In genomic region chr11:92750794-92751193, GRCh38 we compare ENCODE assay signal across 26 cellular contexts.
"Had no signal": no experiment of that assay in that cellular context is flagged by ENCODE, and none has a peak within 500 bp of the region (broad histone marks: within the 10 kb centered on the region; RNA-seq: fewer than 3 reads in every experiment).

No MANE protein-coding gene starts in this region.

- H3K4me2 ChIP-seq: SK-N-SH had no signal

- H3K27ac Mint-ChIP-seq: activated CD4-positive, alpha-beta T cell treated with anti-CD3 and anti-CD28 coated beads, Interleukin-2, amount 10 ng/mL, durations not matched to agents 24 days and 14 days; activated CD8-positive, alpha-beta T cell treated with anti-CD3 and anti-CD28 coated beads for 36 hours; activated naive CD8-positive, alpha-beta T cell treated with anti-CD3 and anti-CD28 coated beads for 36 hours; activated T-cell treated with anti-CD3 and anti-CD28 coated beads, Interleukin-2, amount 50 U/mL, for 72 hours; activated T-helper 17 cell treated with anti-CD3 and anti-CD28 coated beads, Interleukin-2, amount 50 U/mL, for 72 hours; T-helper 1 cell treated with Interleukin-12 subunit alpha and Interleukin-12 subunit beta and Interleukin-4 antibody, amounts not matched to agents 30 μg/mL and 1 μg/mL, for 36 hours; T-helper 2 cell treated with Interferon-gamma antibody and Interleukin-4, amounts not matched to agents 5 μg/mL and 100 μg/mL, for 36 hours had no signal

- DNase-seq: activated CD4-positive, alpha-beta T cell treated with anti-CD3 and anti-CD28 coated beads, Interleukin-2, amount 10 ng/mL, durations not matched to agents 24 days and 14 days; activated CD4-positive, alpha-beta T cell treated with anti-CD3 and anti-CD28 coated beads, Interleukin-2, amount 50 U/mL, for 4 hours; activated CD8-positive, alpha-beta T cell treated with anti-CD3 and anti-CD28 coated beads for 36 hours; activated effector memory CD4-positive, alpha-beta T cell treated with anti-CD3 and anti-CD28 coated beads, Interleukin-2, amount 50 U/mL, for 16 hours; activated naive CD4-positive, alpha-beta T cell; activated naive CD4-positive, alpha-beta T cell treated with anti-CD3 and anti-CD28 coated beads, Interleukin-2, amount 50 U/mL, for 16 hours; activated naive CD8-positive, alpha-beta T cell treated with anti-CD3 and anti-CD28 coated beads for 36 hours; activated T-cell treated with anti-CD3 and anti-CD28 coated beads, Interleukin-2, amount 50 U/mL, for 1 hour; activated T-cell treated with anti-CD3 and anti-CD28 coated beads, Interleukin-2, amount 50 U/mL, for 72 hours; amygdala; central memory CD4-positive, alpha-beta T cell; NCI-H1092 treated with DMSO at 0.1 percent for 48 hours; NCI-H1417; NCI-H1930; NCI-H2107; NCI-H510A; NCI-H526; NK-92 treated with Interleukin-12 subunit alpha and Interleukin-12 subunit beta, amount 100 ng/mL, for 24 hours; SHP77; SK-N-SH had no signal

- ATAC-seq: activated CD8-positive, alpha-beta T cell treated with anti-CD3 and anti-CD28 coated beads for 36 hours; activated T-cell treated with anti-CD3 and anti-CD28 coated beads, Interleukin-2, amount 50 U/mL, for 72 hours; activated T-helper 17 cell treated with anti-CD3 and anti-CD28 coated beads, Interleukin-2, amount 50 U/mL, for 72 hours; K562 had no signal

- H3K9me3 ChIP-seq: ascending aorta, SJSA1, SK-N-SH had no signal

- H3K4me1 Mint-ChIP-seq: activated CD4-positive, alpha-beta T cell treated with anti-CD3 and anti-CD28 coated beads, Interleukin-2, amount 10 ng/mL, durations not matched to agents 24 days and 14 days; activated naive CD8-positive, alpha-beta T cell treated with anti-CD3 and anti-CD28 coated beads for 36 hours; activated T-helper 17 cell treated with anti-CD3 and anti-CD28 coated beads, Interleukin-2, amount 50 U/mL, for 72 hours had no signal

- H3K27me3 ChIP-seq: ascending aorta, SJSA1 had no signal

- H3K36me3 Mint-ChIP-seq: activated naive CD8-positive, alpha-beta T cell treated with anti-CD3 and anti-CD28 coated beads for 36 hours had no signal

- H3K27ac ChIP-seq: ascending aorta, SJSA1 had no signal

- H3K9me3 Mint-ChIP-seq: activated CD4-positive, alpha-beta T cell treated with anti-CD3 and anti-CD28 coated beads, Interleukin-2, amount 10 ng/mL, durations not matched to agents 24 days and 14 days; activated CD8-positive, alpha-beta T cell treated with anti-CD3 and anti-CD28 coated beads for 36 hours; activated naive CD8-positive, alpha-beta T cell treated with anti-CD3 and anti-CD28 coated beads for 36 hours; T-helper 1 cell treated with Interleukin-12 subunit alpha and Interleukin-12 subunit beta and Interleukin-4 antibody, amounts not matched to agents 30 μg/mL and 1 μg/mL, for 36 hours; T-helper 2 cell treated with Interferon-gamma antibody and Interleukin-4, amounts not matched to agents 5 μg/mL and 100 μg/mL, for 36 hours had no signal

- H3K4me3 Mint-ChIP-seq: activated CD4-positive, alpha-beta T cell treated with anti-CD3 and anti-CD28 coated beads, Interleukin-2, amount 10 ng/mL, durations not matched to agents 24 days and 14 days; activated CD8-positive, alpha-beta T cell treated with anti-CD3 and anti-CD28 coated beads for 36 hours; activated naive CD8-positive, alpha-beta T cell treated with anti-CD3 and anti-CD28 coated beads for 36 hours; activated T-cell treated with anti-CD3 and anti-CD28 coated beads, Interleukin-2, amount 50 U/mL, for 72 hours; activated T-helper 17 cell treated with anti-CD3 and anti-CD28 coated beads, Interleukin-2, amount 50 U/mL, for 72 hours; T-helper 1 cell treated with Interleukin-12 subunit alpha and Interleukin-12 subunit beta and Interleukin-4 antibody, amounts not matched to agents 30 μg/mL and 1 μg/mL, for 36 hours; T-helper 2 cell treated with Interferon-gamma antibody and Interleukin-4, amounts not matched to agents 5 μg/mL and 100 μg/mL, for 36 hours had no signal

- H3K27me3 Mint-ChIP-seq: activated CD4-positive, alpha-beta T cell treated with anti-CD3 and anti-CD28 coated beads, Interleukin-2, amount 10 ng/mL, durations not matched to agents 24 days and 14 days; activated CD8-positive, alpha-beta T cell treated with anti-CD3 and anti-CD28 coated beads for 36 hours; activated naive CD8-positive, alpha-beta T cell treated with anti-CD3 and anti-CD28 coated beads for 36 hours; activated T-helper 17 cell treated with anti-CD3 and anti-CD28 coated beads, Interleukin-2, amount 50 U/mL, for 72 hours had no signal

- H3K36me3 ChIP-seq: ascending aorta, SJSA1 had no signal

- H3K4me3 ChIP-seq: ascending aorta, K562, SJSA1 had no signal

- H3K4me1 ChIP-seq: ascending aorta, SJSA1 had no signal

- H3K9ac ChIP-seq: SK-N-SH had no signal
